In genomic region chr9:131731237-131731995, GRCh38 we compare ENCODE assay signal across 11 cellular contexts. TPM values are rescaled to one million over a fixed set of nuclear protein-coding genes. Genes with fewer than 3 reads are reported as not detected.
DNase-seq lines count a peak whose midpoint lies in the region; ATAC-seq, FAIRE-seq and TF ChIP-seq lines count a peak whose summit lies in the region.
"Had no signal": no experiment of that assay in that cellular context is flagged by ENCODE, and none has a peak within 500 bp of the region (broad histone marks: within the 10 kb centered on the region; RNA-seq: fewer than 3 reads in every experiment).

No MANE protein-coding gene starts in this region.

- TF ChIP-seq CTCF in A549 (IDR thresholded peaks at IDR 0.05) = no peak

- in situ Hi-C loops in GM23248 (cut with MboI) = loop anchor here (25.0 kb wide), 1 partner anchor 369 kb away; no protein-coding TSS in a partner anchor

- peak overlapping the region in 1 of 2 experiments; percentile 38; a peak in 3 of 6 replicates for H3K27ac ChIP-seq in A549
- H3K27ac ChIP-seq in GM23248 = peak overlapping the region; percentile 75
- H3K27ac ChIP-seq: SK-N-MC had no signal

- H3K4me1 ChIP-seq in A549 = peaks cover 81% of the 10 kb centered on the region
- peaks cover 60% of the 10 kb centered on the region for H3K4me1 ChIP-seq in GM23248 (ENCODE audit: insufficient read depth)

- peaks cover 48% of the 10 kb centered on the region for H3F3A ChIP-seq in GM23248 (ENCODE audit: insufficient read depth)

- peak overlapping the region; percentile 88 for H3K4me3 Mint-ChIP-seq in activated naive CD8-positive, alpha-beta T cell treated with anti-CD3 and anti-CD28 coated beads, Interleukin-2, amount 10 ng/mL, durations not matched to agents 7 days and 5 days
- peak overlapping the region; percentile 69 for H3K4me3 Mint-ChIP-seq in memory B cell

- no peak for TF ChIP-seq POLR2A in A549 (IDR thresholded peaks at IDR 0.05; ENCODE audit: low read length)

- peak overlapping the region; percentile 98 for H3K27ac Mint-ChIP-seq in activated naive CD8-positive, alpha-beta T cell treated with anti-CD3 and anti-CD28 coated beads, Interleukin-2, amount 10 ng/mL, durations not matched to agents 7 days and 5 days
- peak overlapping the region; percentile 94 for H3K27ac Mint-ChIP-seq in memory B cell

- DNase-seq in A549 (ENCODE audit: low read depth in 1 of 2, low spot score in 1 of 2) (no peak), GM23248 (peak; percentile 29), memory B cell (ENCODE audit: low spot score in 2 of 2) (no peak), 8988T (no peak), HTR-8/SVneo (ENCODE audit: insufficient read length, low spot score) (no peak)
- DNase-seq in activated naive CD8-positive, alpha-beta T cell treated with anti-CD3 and anti-CD28 coated beads, Interleukin-2, amount 10 ng/mL, durations not matched to agents 7 days and 5 days = no peak
- DNase-seq in effector CD8-positive, alpha-beta T cell (lab: John Stamatoyannopoulos, UW) = no peak
- no peak for DNase-seq in stimulated activated CD4-positive, alpha-beta T cell treated with anti-CD3 and anti-CD28 coated beads, Interleukin-1b, Interleukin-23, amount 100 ng/mL, for 48 hours
- DNase-seq: GDM1 had no signal

- H3K9me2 ChIP-seq in GM23248 (ENCODE audit: insufficient read depth) = no peaks in the 10 kb centered on the region

- 57% methylated on average over 12 of the region's 12 CpGs for WGBS in A549 (ENCODE audit: missing lambda C conversion rate)
- WGBS in GM23248 (ENCODE audit: low coverage in 1 of 2, low lambda C conversion rate in 2 of 2, missing lambda C conversion rate in 2 of 2), 2 experiments = 66 to 70% methylated on average over 12 of the region's 12 CpGs

- peak overlapping the region; percentile 75 for H3K4me2 ChIP-seq in A549
- peak overlapping the region; percentile 50 for H3K4me2 ChIP-seq in GM23248 (ENCODE audit: unreplicated experiment)

- H3K4me3 ChIP-seq in A549 = no peak overlapping the region
- H3K4me3 ChIP-seq in GM23248 = no peak overlapping the region
- H3K4me3 ChIP-seq: SK-N-MC had no signal

- peaks cover 2% of the 10 kb centered on the region for H3K36me3 Mint-ChIP-seq in activated naive CD8-positive, alpha-beta T cell treated with anti-CD3 and anti-CD28 coated beads, Interleukin-2, amount 10 ng/mL, durations not matched to agents 7 days and 5 days
- peaks cover 9% of the 10 kb centered on the region for H3K36me3 Mint-ChIP-seq in memory B cell

- ATAC-seq in A549 (no peak), memory B cell (ENCODE audit: low read depth) (no peak)
- peak; percentile 45 for ATAC-seq in activated naive CD8-positive, alpha-beta T cell treated with anti-CD3 and anti-CD28 coated beads, Interleukin-2, amount 10 ng/mL, durations not matched to agents 7 days and 5 days (ENCODE audit: low read depth)

- POLR2A ChIA-PET in A549 (lab: Yijun Ruan, JAX) = no interaction called here
- POLR2A ChIA-PET in activated naive CD8-positive, alpha-beta T cell treated with anti-CD3 and anti-CD28 coated beads, Interleukin-2, amount 10 ng/mL, durations not matched to agents 7 days and 5 days (lab: Charles Lee) = interaction anchor here (0.7 to 4.0 kb wide), 18 partner anchors 8 to 624 kb away, joined by 3 to 42 read pairs (median 3); partner anchors contain the start of gene RAPGEF1

- FAIRE-seq in A549 (lab: Jason Lieb, UNC) = no peak
- FAIRE-seq in HTR-8/SVneo (lab: Jason Lieb, UNC) = no peak
- FAIRE-seq: endometrium had no signal

- H3K9ac ChIP-seq in GM23248 = peak overlapping the region; percentile 61

- peaks cover 78% of the 10 kb centered on the region for H3K79me2 ChIP-seq in GM23248 (ENCODE audit: insufficient read depth)

- H3K27me3 Mint-ChIP-seq in activated naive CD8-positive, alpha-beta T cell treated with anti-CD3 and anti-CD28 coated beads, Interleukin-2, amount 10 ng/mL, durations not matched to agents 7 days and 5 days = no peaks in the 10 kb centered on the region
- H3K27me3 Mint-ChIP-seq in memory B cell = no peaks in the 10 kb centered on the region

- H2AFZ ChIP-seq in GM23248 = no peak overlapping the region

- TF ChIP-seq EP300 in A549 (IDR thresholded peaks at IDR 0.05) = no peak

- CTCF ChIA-PET in A549 (lab: Yijun Ruan, JAX) = interaction anchor here (1.2 to 25.4 kb wide), 9 partner anchors 8 to 521 kb away, joined by 4 to 737 read pairs (median 5); partner anchors contain the start of gene RAPGEF1

- H3K4me1 Mint-ChIP-seq in activated naive CD8-positive, alpha-beta T cell treated with anti-CD3 and anti-CD28 coated beads, Interleukin-2, amount 10 ng/mL, durations not matched to agents 7 days and 5 days = peaks cover 83% of the 10 kb centered on the region
- H3K4me1 Mint-ChIP-seq in memory B cell = peaks cover 69% of the 10 kb centered on the region

- H3K9me3 Mint-ChIP-seq in activated naive CD8-positive, alpha-beta T cell treated with anti-CD3 and anti-CD28 coated beads, Interleukin-2, amount 10 ng/mL, durations not matched to agents 7 days and 5 days = no peaks in the 10 kb centered on the region
- H3K9me3 Mint-ChIP-seq in memory B cell = no peaks in the 10 kb centered on the region

- TF ChIP-seq RAD21 in A549 (conservative IDR thresholded peaks at IDR 0.05 in 1 of 2, IDR thresholded peaks at IDR 0.05 in 1 of 2) = no peak

- H3K36me3 ChIP-seq in GM23248 (ENCODE audit: low read depth) = no peaks in the 10 kb centered on the region

- H4K20me1 ChIP-seq in GM23248 (ENCODE audit: insufficient read depth) = peaks cover 9% of the 10 kb centered on the region; the same call in 1 of the 2 replicates

- H3K9me3 ChIP-seq in A549 = no peaks in the 10 kb centered on the region
- H3K9me3 ChIP-seq in GM23248 (ENCODE audit: low read depth) = no peaks in the 10 kb centered on the region

- no peaks in the 10 kb centered on the region for H3K27me3 ChIP-seq in GM23248 (replicated peaks; ENCODE audit: insufficient read depth)

TF ChIP-seq in A549, 52 proteins besides CTCF, POLR2A, EP300 and RAD21:
- TF ChIP-seq FOSL2 (IDR thresholded peaks at IDR 0.05) = no peak
- TF ChIP-seq FOSL2 (CRISPR knock-in tag; IDR thresholded peaks at IDR 0.05) = peak; percentile 52; the same call in 1 of the 2 replicates
- no peak for TF ChIP-seq TFCP2L1 (CRISPR knock-in tag; IDR thresholded peaks at IDR 0.05)

RNA-seq across cellular contexts. Expression of gene RAPGEF1, which starts 8.5 kb away (rescaled TPM):
- 27.7 and 32.5 TPM in 2 replicates for polyA plus RNA-seq in A549 (2011; rRNA removed)
- 21.8 and 26.8 TPM in 2 replicates for polyA plus RNA-seq in A549 (2012; cell fraction: cytosol; rRNA removed)
- 38.6 and 40.1 TPM in 2 replicates for polyA plus RNA-seq in A549 (2012; cell fraction: nucleus; rRNA removed)
- 20.6 to 21.7 TPM (median 21.6 TPM) in 3 replicates for polyA plus RNA-seq in A549 (2017; fragmentation: RNase III; extraction: RNeasy Plus Mini Kit Qiagen cat#74134 plus additional on column Dnase treatment)
- polyA minus RNA-seq in A549 (2011; rRNA and poly(A)+ RNA removed) = 31.3 and 33.3 TPM in 2 replicates
- 21.1 and 24.1 TPM in 2 replicates for total RNA-seq in GM23248 (2014; rRNA removed; shearing (Covaris generic))
- polyA plus RNA-seq in GM23248 (2016; fragmentation: Nextera tagmentation; extraction: Ambion mirVana) = 3.3 and 3.4 TPM in 2 replicates
- 100 to 1,000 TPM; 129 to 131 TPM for total RNA-seq in activated naive CD8-positive, alpha-beta T cell treated with anti-CD3 and anti-CD28 coated beads, Interleukin-2, amount 10 ng/mL, durations not matched to agents 7 days and 5 days
